21 cellular contexts compared by ENCODE assay signal in the genomic region with DNA sequence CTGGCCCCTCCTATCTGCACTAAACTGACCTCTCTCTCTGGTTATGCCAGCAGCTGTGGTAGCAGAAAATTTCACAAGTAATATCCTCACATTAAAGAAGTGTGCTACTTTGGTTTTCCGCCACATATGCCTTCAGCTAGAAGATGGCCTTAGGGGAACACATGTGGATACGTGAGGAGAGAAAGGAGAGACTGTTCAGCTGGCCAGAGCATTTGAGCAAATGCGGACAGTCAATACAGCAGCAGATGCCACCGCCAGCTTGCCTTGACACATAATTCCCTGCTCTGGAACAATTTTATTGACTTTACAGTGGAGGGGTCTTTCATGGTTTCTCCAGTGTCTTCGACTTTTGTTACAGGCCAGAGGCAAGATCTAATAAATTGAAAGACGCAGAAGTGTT.
DNase-seq lines count a peak whose midpoint lies in the region; ATAC-seq and TF ChIP-seq lines count a peak whose summit lies in the region.
"Had no signal": no experiment of that assay in that cellular context is flagged by ENCODE, and none has a peak within 500 bp of the region (broad histone marks: within the 10 kb centered on the region; RNA-seq: fewer than 3 reads in every experiment).

No MANE protein-coding gene starts in this region.

- H3K27me3 Mint-ChIP-seq in nephron (ENCODE audit: low read depth), result no peaks in the 10 kb centered on the region
- H3K27me3 Mint-ChIP-seq: T-helper 17 cell had no signal

- TF ChIP-seq POLR2A in suprapubic skin (IDR thresholded peaks at IDR 0.05), result no peak
- no peak for TF ChIP-seq POLR2A in sigmoid colon (IDR thresholded peaks at IDR 0.05)

- H3K4me1 ChIP-seq in SJCRH30 (peaks cover 20% of the 10 kb centered on the region), suprapubic skin (no peaks in the 10 kb centered on the region), sigmoid colon (no peaks in the 10 kb centered on the region)
- H3K4me1 ChIP-seq: BLaER1 had no signal

- H3K27ac ChIP-seq in SJCRH30, result peak overlapping the region; percentile 59
- H3K27ac ChIP-seq in suprapubic skin, result no peak overlapping the region
- H3K27ac ChIP-seq in sigmoid colon, result no peak overlapping the region
- H3K27ac ChIP-seq: BLaER1 had no signal

- TF ChIP-seq CTCF in nephron (IDR thresholded peaks at IDR 0.05; ENCODE audit: unreplicated experiment in 3 of 3), result no peak
- TF ChIP-seq CTCF in suprapubic skin (IDR thresholded peaks at IDR 0.05), result no peak
- TF ChIP-seq CTCF in sigmoid colon (IDR thresholded peaks at IDR 0.05), result no peak

- intact Hi-C loops in sigmoid colon (cut with DNase I), result no loop called here

- DNase-seq in NCI-H146 (lab: John Stamatoyannopoulos, UW) (peak; percentile 83), NCI-H524 (lab: John Stamatoyannopoulos, UW) (peak; percentile 97 to 100), SJCRH30 (peak; percentile 71 to 88), suprapubic skin (ENCODE audit: low spot score in 2 of 2) (no peak), sigmoid colon (no peak), ureter (ENCODE audit: low spot score) (no peak)
- DNase-seq: Calu3; CD8-positive, alpha-beta T cell; Kasumi-1; MG63; NCI-H1048; NCI-H1436; NCI-H2029 treated with DMSO at 0.1 percent for 48 hours; NCI-H2227 treated with DMSO at 0.1 percent for 48 hours; NCI-H526; PC-3; RPMI8226; T-helper 17 cell had no signal

- ATAC-seq in GM18520 (IDR thresholded peaks at IDR 0.05; ENCODE audit: unreplicated experiment), result no peak
- ATAC-seq: CD8-positive, alpha-beta T cell; PC-3; T-helper 17 cell had no signal

- H3K9me3 Mint-ChIP-seq in nephron, result peaks cover 2% of the 10 kb centered on the region

- no peak overlapping the region for H3K4me3 Mint-ChIP-seq in nephron
- H3K4me3 Mint-ChIP-seq: CD8-positive, alpha-beta T cell; T-helper 17 cell had no signal

- H3K4me3 ChIP-seq in SJCRH30, result no peak overlapping the region; the same call in 1 of the 2 replicates
- no peak overlapping the region for H3K4me3 ChIP-seq in suprapubic skin
- no peak overlapping the region for H3K4me3 ChIP-seq in sigmoid colon
- H3K4me3 ChIP-seq: BLaER1, MG63 had no signal

- peaks cover 11% of the 10 kb centered on the region for H3K4me1 Mint-ChIP-seq in nephron
- H3K4me1 Mint-ChIP-seq: T-helper 17 cell had no signal

- H3K36me3 Mint-ChIP-seq in nephron (ENCODE audit: low read depth), result no peaks in the 10 kb centered on the region
- H3K36me3 Mint-ChIP-seq: CD8-positive, alpha-beta T cell had no signal

- H3K9me3 ChIP-seq in SJCRH30 (replicated peaks), result no peaks in the 10 kb centered on the region
- no peaks in the 10 kb centered on the region for H3K9me3 ChIP-seq in suprapubic skin
- H3K9me3 ChIP-seq in sigmoid colon, result no peaks in the 10 kb centered on the region
- H3K9me3 ChIP-seq: BLaER1, MG63 had no signal

- no peaks in the 10 kb centered on the region for H3K27me3 ChIP-seq in SJCRH30
- H3K27me3 ChIP-seq in suprapubic skin, result no peaks in the 10 kb centered on the region
- H3K27me3 ChIP-seq in sigmoid colon, result no peaks in the 10 kb centered on the region
- H3K27me3 ChIP-seq: BLaER1, MG63 had no signal

- peak overlapping the region; percentile 6 to 44 (median 26) for H3K27ac Mint-ChIP-seq in nephron
- H3K27ac Mint-ChIP-seq: CD8-positive, alpha-beta T cell; T-helper 17 cell had no signal

- no peaks in the 10 kb centered on the region for H3K36me3 ChIP-seq in SJCRH30
- H3K36me3 ChIP-seq in suprapubic skin, result no peaks in the 10 kb centered on the region
- no peaks in the 10 kb centered on the region for H3K36me3 ChIP-seq in sigmoid colon
- H3K36me3 ChIP-seq: BLaER1, MG63 had no signal

- 77% methylated on average over 6 of the region's 6 CpGs for WGBS in suprapubic skin
- WGBS in sigmoid colon, 2 donors, result 84 to 85% methylated on average over 6 of the region's 6 CpGs

- TF ChIP-seq EP300 in suprapubic skin (IDR thresholded peaks at IDR 0.05) (no peak), sigmoid colon (IDR thresholded peaks at IDR 0.05) (no peak)

Comparison
In these comparisons a context has a peak if more than half of its experiments do, and no peak if none do; other contexts are left out.
1. DNase-seq: peak in NCI-H146 (single experiment), NCI-H524 (2 of 2) and SJCRH30 (2 of 2); none in suprapubic skin (0 of 2), sigmoid colon (single experiment) and ureter (single experiment).